Comparison of ENCODE assay signal across 11 cellular contexts in genomic region chr17:81889602-81890001, GRCh38. TPM values are rescaled to one million over a fixed set of nuclear protein-coding genes. Genes with fewer than 3 reads are reported as not detected.
DNase-seq lines count a peak whose midpoint lies in the region; ATAC-seq and TF ChIP-seq lines count a peak whose summit lies in the region.
"Had no signal": no experiment of that assay in that cellular context is flagged by ENCODE, and none has a peak within 500 bp of the region (broad histone marks: within the 10 kb centered on the region; RNA-seq: fewer than 3 reads in every experiment).

No MANE protein-coding gene starts in this region.

- H3K9ac ChIP-seq in BLaER1 treated with 17β-estradiol and CSF1 and Interleukin-3, amounts not matched to agents 10 nM and 100 nM = peak overlapping the region; percentile 91 to 99 (median 97)

- peak overlapping the region in 5 of 11 experiments; percentile 87 to 97 (median 95); a peak in 5 of 22 replicates for H3K27ac ChIP-seq in BLaER1 treated with 17β-estradiol and CSF1 and Interleukin-3, amounts not matched to agents 10 nM and 100 nM
- H3K27ac ChIP-seq in mesodermal cell (ENCODE audit: low read depth, low read length, severe bottlenecking) = no peak overlapping the region

- H3K4me1 Mint-ChIP-seq in activated T-helper 17 cell treated with anti-CD3 and anti-CD28 coated beads, Interleukin-2, amount 50 U/mL, for 72 hours = peaks cover 12% of the 10 kb centered on the region

- peaks cover 40 to 72% (median 50%) of the 10 kb centered on the region in 10 experiments for H3K4me1 ChIP-seq in BLaER1 treated with 17β-estradiol and CSF1 and Interleukin-3, amounts not matched to agents 10 nM and 100 nM
- H3K4me1 ChIP-seq in mesodermal cell (ENCODE audit: control insufficient read depth, insufficient read depth, low read length, poor library complexity, severe bottlenecking) = peaks cover 10% of the 10 kb centered on the region

- no peaks in the 10 kb centered on the region for H3K9me3 ChIP-seq in BLaER1 treated with 17β-estradiol and CSF1 and Interleukin-3, amounts not matched to agents 10 nM and 100 nM (replicated peaks in 1 of 11)
- no peaks in the 10 kb centered on the region for H3K9me3 ChIP-seq in mesodermal cell (ENCODE audit: control insufficient read depth, low read length)
- H3K9me3 ChIP-seq: vagina had no signal

- peaks cover 86% of the 10 kb centered on the region for H3K36me3 Mint-ChIP-seq in activated T-helper 17 cell treated with anti-CD3 and anti-CD28 coated beads, Interleukin-2, amount 50 U/mL, for 72 hours (ENCODE audit: low read depth)

- ATAC-seq in activated T-helper 17 cell treated with anti-CD3 and anti-CD28 coated beads, Interleukin-2, amount 50 U/mL, for 72 hours (replicated peaks) = no peak
- no peak for ATAC-seq in HG03108 (IDR thresholded peaks at IDR 0.05; ENCODE audit: unreplicated experiment)
- no peak for ATAC-seq in GM18517 (IDR thresholded peaks at IDR 0.05; ENCODE audit: unreplicated experiment)

- H3K36me3 ChIP-seq in BLaER1 treated with 17β-estradiol and CSF1 and Interleukin-3, amounts not matched to agents 10 nM and 100 nM = peaks cover 63 to 72% (median 65%) of the 10 kb centered on the region in 11 experiments
- H3K36me3 ChIP-seq in mesodermal cell (ENCODE audit: control insufficient read depth, insufficient read depth, low read length) = peaks cover 71% of the 10 kb centered on the region

- H3K9me3 Mint-ChIP-seq in activated T-helper 17 cell treated with anti-CD3 and anti-CD28 coated beads, Interleukin-2, amount 50 U/mL, for 72 hours = no peaks in the 10 kb centered on the region

- H3K4me3 ChIP-seq in BLaER1 treated with 17β-estradiol and CSF1 and Interleukin-3, amounts not matched to agents 10 nM and 100 nM = peak overlapping the region; percentile 70 to 99 (median 94); a peak in 17 of 20 replicates
- H3K4me3 ChIP-seq in HFF-Myc (replicated peaks; ENCODE audit: low read depth, low read length) (peak overlapping the region; percentile 73), mesodermal cell (ENCODE audit: extremely low read depth, insufficient read depth, low read length, poor library complexity, severe bottlenecking) (peak overlapping the region; percentile 89)

- DNase-seq in HFF-Myc (ENCODE audit: extremely low read depth, low read depth) = no peak
- DNase-seq in GM19238 (ENCODE audit: insufficient read length, low spot score) = no peak
- DNase-seq in GM13976 (ENCODE audit: low spot score) = no peak
- DNase-seq: head of caudate nucleus, NCI-H69 had no signal

- H3K27me3 ChIP-seq in BLaER1 treated with 17β-estradiol and CSF1 and Interleukin-3, amounts not matched to agents 10 nM and 100 nM = no peaks in the 10 kb centered on the region
- H3K27me3 ChIP-seq: vagina had no signal

- H3K4me3 Mint-ChIP-seq in activated T-helper 17 cell treated with anti-CD3 and anti-CD28 coated beads, Interleukin-2, amount 50 U/mL, for 72 hours = peak overlapping the region; percentile 79

- WGBS in mesodermal cell (ENCODE audit: insufficient coverage in 2 of 2), 2 experiments = 91 to 96% methylated on average over 7 to 8 of the region's 9 CpGs

- TF ChIP-seq CTCF in HFF-Myc (IDR thresholded peaks at IDR 0.05; ENCODE audit: low read depth, low read length, missing control alignments) (no peak), GM13976 (IDR thresholded peaks at IDR 0.05; ENCODE audit: borderline replicate concordance, control extremely low read depth, extremely low read depth, insufficient read depth, missing control alignments) (no peak)

- peak overlapping the region; percentile 90 to 100 (median 95) for H3K4me2 ChIP-seq in BLaER1 treated with 17β-estradiol and CSF1 and Interleukin-3, amounts not matched to agents 10 nM and 100 nM

- peaks cover 13 to 85% (median 62%) of the 10 kb centered on the region in 11 experiments; a peak in 21 of 22 replicates for H4K20me1 ChIP-seq in BLaER1 treated with 17β-estradiol and CSF1 and Interleukin-3, amounts not matched to agents 10 nM and 100 nM

- no peaks in the 10 kb centered on the region for H3K27me3 Mint-ChIP-seq in activated T-helper 17 cell treated with anti-CD3 and anti-CD28 coated beads, Interleukin-2, amount 50 U/mL, for 72 hours

- H3K27ac Mint-ChIP-seq in activated T-helper 17 cell treated with anti-CD3 and anti-CD28 coated beads, Interleukin-2, amount 50 U/mL, for 72 hours = peak overlapping the region; percentile 63

- in situ Hi-C loops in GM13976 (cut with MboI; ENCODE audit: low sequenced_read_pairs, unreplicated experiment) = no loop called here

RNA-seq across cellular contexts. Expression of gene ALYREF, which starts 1.8 kb away (rescaled TPM):
- 100 to 1,000 TPM; 103 to 251 TPM for total RNA-seq in activated T-helper 17 cell treated with anti-CD3 and anti-CD28 coated beads, Interleukin-2, amount 50 U/mL, for 72 hours
- 114 TPM for polyA plus RNA-seq in mesodermal cell (2013, experiment 1 of 2)
- 110 TPM for polyA plus RNA-seq in mesodermal cell (2013, experiment 2 of 2)

RNA-seq across cellular contexts. Expression of gene ANAPC11, which starts 1.9 kb away (rescaled TPM):
- total RNA-seq in activated T-helper 17 cell treated with anti-CD3 and anti-CD28 coated beads, Interleukin-2, amount 50 U/mL, for 72 hours = 100 to 1,000 TPM; 103 to 123 TPM
- polyA plus RNA-seq in mesodermal cell (2013, experiment 1 of 2) = 200 TPM
- polyA plus RNA-seq in mesodermal cell (2013, experiment 2 of 2) = 198 TPM

RNA-seq across cellular contexts. Expression of gene NPB, which starts 12.4 kb away (rescaled TPM):
- under 1 TPM; 0.17 to 0.53 TPM for total RNA-seq in activated T-helper 17 cell treated with anti-CD3 and anti-CD28 coated beads, Interleukin-2, amount 50 U/mL, for 72 hours
- polyA plus RNA-seq in mesodermal cell (2013, experiment 1 of 2) = 1.9 TPM
- polyA plus RNA-seq in mesodermal cell (2013, experiment 2 of 2) = not detected

RNA-seq across cellular contexts. Expression of gene ARHGDIA, which starts 18.5 kb away (rescaled TPM):
- 100 to 1,000 TPM; 384 to 814 TPM for total RNA-seq in activated T-helper 17 cell treated with anti-CD3 and anti-CD28 coated beads, Interleukin-2, amount 50 U/mL, for 72 hours
- polyA plus RNA-seq in mesodermal cell (2013, experiment 1 of 2) = 299 TPM
- polyA plus RNA-seq in mesodermal cell (2013, experiment 2 of 2) = 262 TPM

RNA-seq across cellular contexts. Expression of gene PCYT2, which starts 21.6 kb away (rescaled TPM):
- 10 to 100 TPM; 10.1 to 26.8 TPM for total RNA-seq in activated T-helper 17 cell treated with anti-CD3 and anti-CD28 coated beads, Interleukin-2, amount 50 U/mL, for 72 hours
- polyA plus RNA-seq in mesodermal cell (2013, experiment 1 of 2) = 41.1 TPM
- 36.6 TPM for polyA plus RNA-seq in mesodermal cell (2013, experiment 2 of 2)
